ENCODE assay signal across 9 cellular contexts in genomic region chr5:149240354-149240998, GRCh38. TPM values are rescaled to one million over a fixed set of nuclear protein-coding genes. Genes with fewer than 3 reads are reported as not detected.
DNase-seq lines count a peak whose midpoint lies in the region; ATAC-seq and TF ChIP-seq lines count a peak whose summit lies in the region.
"Had no signal": no experiment of that assay in that cellular context is flagged by ENCODE, and none has a peak within 500 bp of the region (broad histone marks: within the 10 kb centered on the region; RNA-seq: fewer than 3 reads in every experiment).

No MANE protein-coding gene starts in this region.

- DNase-seq in GM19238 (ENCODE audit: insufficient read length, low spot score), result peak; percentile 24
- no peak for DNase-seq in WTC11 (ENCODE audit: low spot score)
- peak; percentile 77 for DNase-seq in activated naive CD8-positive, alpha-beta T cell treated with anti-CD3 and anti-CD28 coated beads, Interleukin-2, amount 50 U/mL, for 24 hours
- peak; percentile 55 to 66 for DNase-seq in stimulated activated CD4-positive, alpha-beta T cell treated with anti-CD3 and anti-CD28 coated beads, Interleukin-4, amount 100 ng/mL, for 48 hours (ENCODE audit: low read depth in 2 of 2)
- DNase-seq in NCI-H2029 (lab: John Stamatoyannopoulos, UW), result no peak
- no peak for DNase-seq in NCI-H2081 treated with DMSO at 0.1 percent for 48 hours (lab: John Stamatoyannopoulos, UW)
- DNase-seq in A172 (ENCODE audit: low spot score), result no peak
- DNase-seq: NCI-H226 had no signal

- POLR2A ChIA-PET in WTC11 (lab: Charles Lee), result no interaction called here

- H3K4me3 Mint-ChIP-seq in WTC11, result no peak overlapping the region
- peak overlapping the region; percentile 35 for H3K4me3 Mint-ChIP-seq in activated naive CD8-positive, alpha-beta T cell treated with anti-CD3 and anti-CD28 coated beads, Interleukin-2, amount 50 U/mL, for 24 hours

- H3K27me3 Mint-ChIP-seq in WTC11 (ENCODE audit: low read depth), result peaks cover 4% of the 10 kb centered on the region; the same call in 1 of the 2 replicates
- no peaks in the 10 kb centered on the region for H3K27me3 Mint-ChIP-seq in activated naive CD8-positive, alpha-beta T cell treated with anti-CD3 and anti-CD28 coated beads, Interleukin-2, amount 50 U/mL, for 24 hours

- H3K27ac Mint-ChIP-seq in WTC11, result peak overlapping the region; percentile 14; the same call in 1 of the 2 replicates
- peak overlapping the region; percentile 91 for H3K27ac Mint-ChIP-seq in activated naive CD8-positive, alpha-beta T cell treated with anti-CD3 and anti-CD28 coated beads, Interleukin-2, amount 50 U/mL, for 24 hours

- H3K4me1 Mint-ChIP-seq in WTC11, result peaks cover 3% of the 10 kb centered on the region; the same call in 1 of the 2 replicates
- peaks cover 22% of the 10 kb centered on the region for H3K4me1 Mint-ChIP-seq in activated naive CD8-positive, alpha-beta T cell treated with anti-CD3 and anti-CD28 coated beads, Interleukin-2, amount 50 U/mL, for 24 hours

- ATAC-seq in WTC11 (no peak), GM18867 (IDR thresholded peaks at IDR 0.05; ENCODE audit: unreplicated experiment) (no peak)
- ATAC-seq in activated naive CD8-positive, alpha-beta T cell treated with anti-CD3 and anti-CD28 coated beads, Interleukin-2, amount 50 U/mL, for 24 hours, result peak; percentile 74

- TF ChIP-seq CTCF in WTC11 (IDR thresholded peaks at IDR 0.05), result no peak

- no peaks in the 10 kb centered on the region for H3K9me3 Mint-ChIP-seq in WTC11
- no peaks in the 10 kb centered on the region for H3K9me3 Mint-ChIP-seq in activated naive CD8-positive, alpha-beta T cell treated with anti-CD3 and anti-CD28 coated beads, Interleukin-2, amount 50 U/mL, for 24 hours

- no peaks in the 10 kb centered on the region for H3K36me3 Mint-ChIP-seq in WTC11
- H3K36me3 Mint-ChIP-seq in activated naive CD8-positive, alpha-beta T cell treated with anti-CD3 and anti-CD28 coated beads, Interleukin-2, amount 50 U/mL, for 24 hours (ENCODE audit: low read depth), result no peaks in the 10 kb centered on the region

- CTCF ChIA-PET in WTC11 (lab: Charles Lee), result interaction anchor here (0.6 to 1.6 kb wide), 3 partner anchors 24 to 258 kb away, joined by 3 to 4 read pairs (median 3); no protein-coding TSS in a partner anchor

TF ChIP-seq in WTC11, 78 proteins besides CTCF, POLR2A, EP300 and RAD21:
- no peak for TF ChIP-seq ZNF396 (CRISPR knock-in tag; IDR thresholded peaks at IDR 0.05; ENCODE audit: borderline replicate concordance)
TF ChIP-seq in WTC11: peak in this region for 0.

RNA-seq across cellular contexts. Expression of gene AFAP1L1, which starts 31.2 kb away (rescaled TPM):
- total RNA-seq in WTC11 (2021), result 5.7 to 8.4 TPM (median 6.9 TPM) in 3 replicates
- total RNA-seq in A172 (2014; rRNA removed; shearing (Covaris generic)), result 0.36 and 1.4 TPM in 2 replicates

Comparison
In these comparisons a context has a peak if more than half of its experiments do, and no peak if none do; other contexts are left out.
1. DNase-seq: peak in GM19238 (single experiment), activated naive CD8-positive, alpha-beta T cell treated with anti-CD3 and anti-CD28 coated beads, Interleukin-2, amount 50 U/mL, for 24 hours (single experiment) and stimulated activated CD4-positive, alpha-beta T cell treated with anti-CD3 and anti-CD28 coated beads, Interleukin-4, amount 100 ng/mL, for 48 hours (2 of 2); none in WTC11 (single experiment), NCI-H2029 (single experiment), NCI-H2081 treated with DMSO at 0.1 percent for 48 hours (single experiment) and A172 (single experiment).